8 cellular contexts compared by ENCODE assay signal in genomic region chr17:17723354-17724261, GRCh38. TPM values are rescaled to one million over a fixed set of nuclear protein-coding genes. Genes with fewer than 3 reads are reported as not detected.
DNase-seq lines count a peak whose midpoint lies in the region; ATAC-seq and TF ChIP-seq lines count a peak whose summit lies in the region.

No MANE protein-coding gene starts in this region.

- H3K4me3 ChIP-seq in NT2/D1 (ENCODE audit: insufficient read length, low read depth) (peak overlapping the region; percentile 32), astrocyte of the spinal cord (ENCODE audit: low read depth, low read length) (peak overlapping the region; percentile 48), iPS-20b (ENCODE audit: low read length) (peak overlapping the region; percentile 62; the same call in 1 of the 2 replicates), skeletal muscle tissue (ENCODE audit: low read length in 3 of 3) (peak overlapping the region; percentile 54 to 70 (median 58))

- H3K9me3 ChIP-seq in NT2/D1 (ENCODE audit: insufficient read depth, low read length) = no peaks in the 10 kb centered on the region
- no peaks in the 10 kb centered on the region for H3K9me3 ChIP-seq in iPS-20b (ENCODE audit: insufficient read depth, low read depth, low read length)
- no peaks in the 10 kb centered on the region for H3K9me3 ChIP-seq in skeletal muscle tissue (ENCODE audit: control insufficient read depth in 3 of 3, low read length in 3 of 3)

- DNase-seq in GM13976 (ENCODE audit: low spot score) (peak; percentile 74), NT2/D1 (ENCODE audit: low read depth, low spot score) (no peak), astrocyte of the spinal cord (ENCODE audit: low read depth, low spot score) (peak; percentile 83), Kasumi-1 (lab: John Stamatoyannopoulos, UW) (no peak), OCI-M2 (lab: John Stamatoyannopoulos, UW; ENCODE audit: unreplicated experiment) (no peak)

- H3K36me3 ChIP-seq in NT2/D1 (ENCODE audit: insufficient read depth, insufficient read length, low read length) (peaks cover 7% of the 10 kb centered on the region), iPS-20b (ENCODE audit: insufficient read depth, low read depth, low read length) (no peaks in the 10 kb centered on the region), skeletal muscle tissue (ENCODE audit: control insufficient read depth in 3 of 3, insufficient read depth in 3 of 3, low read length in 3 of 3) (no peaks in the 10 kb centered on the region)

- no peak overlapping the region for H3K27ac ChIP-seq in iPS-20b (ENCODE audit: low read length)
- no peak overlapping the region for H3K27ac ChIP-seq in skeletal muscle tissue (ENCODE audit: low read depth, low read length)

- H3K27me3 ChIP-seq in NT2/D1 (ENCODE audit: insufficient read depth, insufficient read length) = peaks cover 95% of the 10 kb centered on the region
- peaks cover 99% of the 10 kb centered on the region for H3K27me3 ChIP-seq in iPS-20b (ENCODE audit: insufficient read depth, low read length)
- H3K27me3 ChIP-seq in skeletal muscle tissue (ENCODE audit: control insufficient read depth in 3 of 3, insufficient read depth in 3 of 3, low read length in 3 of 3) = peaks cover 0 to 8% (median 4%) of the 10 kb centered on the region in 3 donors

- H3K9ac ChIP-seq in NT2/D1 (ENCODE audit: insufficient read length, low read depth) (peak overlapping the region; percentile 70), iPS-20b (ENCODE audit: low read depth, low read length) (peak overlapping the region; percentile 6; the same call in 1 of the 2 replicates), skeletal muscle tissue (ENCODE audit: low read depth in 1 of 3, low read length in 3 of 3) (peak overlapping the region; percentile 20 to 71 (median 53))

- no peak for ATAC-seq in GM18519 (IDR thresholded peaks at IDR 0.05; ENCODE audit: low FRiP score, unreplicated experiment)

- TF ChIP-seq CTCF in GM13976 (IDR thresholded peaks at IDR 0.05; ENCODE audit: borderline replicate concordance, control extremely low read depth, extremely low read depth, insufficient read depth, missing control alignments) (no peak), astrocyte of the spinal cord (IDR thresholded peaks at IDR 0.05; ENCODE audit: low read depth, low read length) (no peak)

- H3K4me1 ChIP-seq in NT2/D1 (ENCODE audit: insufficient read depth, insufficient read length) (peaks cover 24% of the 10 kb centered on the region), iPS-20b (ENCODE audit: insufficient read depth, low read length) (peaks cover 14% of the 10 kb centered on the region; the same call in 1 of the 2 replicates), skeletal muscle tissue (ENCODE audit: control insufficient read depth in 3 of 3, insufficient read depth in 3 of 3, low read length in 3 of 3) (peaks cover 8 to 23% (median 19%) of the 10 kb centered on the region in 3 donors)

- in situ Hi-C loops in GM13976 (cut with MboI; ENCODE audit: low sequenced_read_pairs, unreplicated experiment) = no loop called here
- in situ Hi-C loops in astrocyte of the spinal cord (cut with HindIII; ENCODE audit: low sequenced_read_pairs) = no loop called here

RNA-seq across cellular contexts. Expression of gene RAI1, which starts 42.4 kb away (rescaled TPM):
- total RNA-seq in skeletal muscle tissue = 3.1 TPM

Comparison
In these comparisons a context has a peak if more than half of its experiments do, and no peak if none do; other contexts are left out.
1. DNase-seq: peak in GM13976 (single experiment) and astrocyte of the spinal cord (single experiment); none in NT2/D1 (single experiment), Kasumi-1 (0 of 2) and OCI-M2 (single experiment).
2. H3K9ac ChIP-seq: peak in every context shown above with its lines; median percentile 70 in NT2/D1; 53 in skeletal muscle tissue; 6 in iPS-20b.
3. Peak in every context shown above with its lines, with median percentiles within 50 percentile points of each other: H3K4me3 ChIP-seq.